Comparison of ENCODE assay signal across 17 cellular contexts in genomic region chr2:47566207-47566858, GRCh38. TPM values are rescaled to one million over a fixed set of nuclear protein-coding genes. Genes with fewer than 3 reads are reported as not detected.
DNase-seq lines count a peak whose midpoint lies in the region; FAIRE-seq and TF ChIP-seq lines count a peak whose summit lies in the region.
"Had no signal": no experiment of that assay in that cellular context is flagged by ENCODE, and none has a peak within 500 bp of the region (broad histone marks: within the 10 kb centered on the region; RNA-seq: fewer than 3 reads in every experiment).

No MANE protein-coding gene starts in this region.

- H3K4me1 ChIP-seq in OCI-LY1 (ENCODE audit: insufficient read depth, low read length, severe bottlenecking): peaks cover 47% of the 10 kb centered on the region
- H3K4me1 ChIP-seq in OCI-LY7 (ENCODE audit: insufficient read depth, low read length, poor library complexity, severe bottlenecking): no peaks in the 10 kb centered on the region

- TF ChIP-seq EP300 in neural cell (conservative IDR thresholded peaks at IDR 0.05; ENCODE audit: poor library complexity, severe bottlenecking): no peak

- H2AFZ ChIP-seq in OCI-LY1 (ENCODE audit: low read length) (no peak overlapping the region), neural cell (ENCODE audit: low read depth, low read length) (no peak overlapping the region), OCI-LY7 (ENCODE audit: low read length) (no peak overlapping the region)

- peaks cover 47% of the 10 kb centered on the region for H3K36me3 ChIP-seq in OCI-LY1 (ENCODE audit: insufficient read depth, low read length)
- no peaks in the 10 kb centered on the region for H3K36me3 ChIP-seq in neural cell (ENCODE audit: insufficient read depth, low read length)
- no peaks in the 10 kb centered on the region for H3K36me3 ChIP-seq in OCI-LY7 (ENCODE audit: insufficient read depth, low read length)
- H3K36me3 ChIP-seq: BLaER1 treated with 17β-estradiol and CSF1 and Interleukin-3, amounts not matched to agents 10 nM and 100 nM had no signal

- H3K79me2 ChIP-seq in OCI-LY1 (ENCODE audit: insufficient read depth, low read length) (peaks cover 58% of the 10 kb centered on the region), neural cell (replicated peaks; ENCODE audit: insufficient read depth, low read length) (peaks cover 4% of the 10 kb centered on the region), OCI-LY7 (ENCODE audit: insufficient read depth, low read depth, low read length) (no peaks in the 10 kb centered on the region)

- no peaks in the 10 kb centered on the region for H3K9me3 ChIP-seq in OCI-LY1 (ENCODE audit: low read length)
- H3K9me3 ChIP-seq in neural cell (ENCODE audit: low read length): no peaks in the 10 kb centered on the region
- H3K9me3 ChIP-seq in OCI-LY7 (ENCODE audit: low read length): no peaks in the 10 kb centered on the region
- H3K9me3 ChIP-seq: BLaER1 treated with 17β-estradiol and CSF1 and Interleukin-3, amounts not matched to agents 10 nM and 100 nM had no signal

- no peak for TF ChIP-seq POLR2A in GM12892 (IDR thresholded peaks at IDR 0.05; ENCODE audit: low read depth, low read length)

- H3K9ac ChIP-seq in OCI-LY1 (ENCODE audit: low read length) (peak overlapping the region; percentile 42; the same call in 1 of the 2 replicates), neural cell (ENCODE audit: low read length) (no peak overlapping the region)
- H3K9ac ChIP-seq: BLaER1 treated with 17β-estradiol and CSF1 and Interleukin-3, amounts not matched to agents 10 nM and 100 nM had no signal

- TF ChIP-seq RAD21 in neural cell (conservative IDR thresholded peaks at IDR 0.05): no peak

- no peak for DNase-seq in D721Med (ENCODE audit: insufficient read length, low spot score)
- DNase-seq in GM12892 (ENCODE audit: insufficient read length): no peak
- no peak for DNase-seq in posterior cingulate gyrus
- no peak for DNase-seq in activated CD4-positive, alpha-beta T cell treated with anti-CD3 and anti-CD28 coated beads for 48 hours
- DNase-seq in OCI-LY7 (ENCODE audit: low spot score): no peak
- DNase-seq in NCI-H510A (lab: John Stamatoyannopoulos, UW): no peak
- DNase-seq: ACHN; CD4-positive, CD25-positive, alpha-beta regulatory T cell; DMS79; EL; HCEC 1CT had no signal

- H3K9me2 ChIP-seq in OCI-LY1 (ENCODE audit: low read depth, low read length) (no peaks in the 10 kb centered on the region), neural cell (ENCODE audit: insufficient read depth, low read length) (no peaks in the 10 kb centered on the region), OCI-LY7 (ENCODE audit: insufficient read depth, low read length) (no peaks in the 10 kb centered on the region)

- H3K27ac ChIP-seq in OCI-LY1 (ENCODE audit: low read depth, low read length, poor library complexity, severe bottlenecking): peak overlapping the region; percentile 30
- H3K27ac ChIP-seq in neural cell (ENCODE audit: low read length): no peak overlapping the region
- no peak overlapping the region for H3K27ac ChIP-seq in OCI-LY7 (ENCODE audit: low read depth, low read length, poor library complexity, severe bottlenecking)
- H3K27ac ChIP-seq: BLaER1 treated with 17β-estradiol and CSF1 and Interleukin-3, amounts not matched to agents 10 nM and 100 nM had no signal

- H3K4me2 ChIP-seq in OCI-LY1 (ENCODE audit: low read length): peak overlapping the region; percentile 100
- H3K4me2 ChIP-seq in neural cell (ENCODE audit: low read length): no peak overlapping the region
- no peak overlapping the region; the same call in 1 of the 2 replicates for H3K4me2 ChIP-seq in OCI-LY7 (ENCODE audit: low read length)
- H3K4me2 ChIP-seq: BLaER1 treated with 17β-estradiol and CSF1 and Interleukin-3, amounts not matched to agents 10 nM and 100 nM had no signal

- POLR2A ChIA-PET in OCI-LY7 (lab: Charles Lee): interaction anchor here (1.4 kb wide), 1 partner anchor 11 kb away, joined by 5 read pairs; no protein-coding TSS in a partner anchor

- peak; percentile 56 for FAIRE-seq in D721Med (lab: Jason Lieb, UNC)
- peak; percentile 24 for FAIRE-seq in GM12892 (lab: Jason Lieb, UNC)
- FAIRE-seq: G401.6 had no signal

- BruUV-seq in OCI-LY7 (replicated peaks; lab: Mats Ljungman, UMichigan): no TSS peak

- peak overlapping the region; percentile 87 for H3K4me3 ChIP-seq in OCI-LY1 (ENCODE audit: low read depth, low read length, poor library complexity, severe bottlenecking)
- peak overlapping the region; percentile 83 for H3K4me3 ChIP-seq in neural cell (ENCODE audit: low read length)
- H3K4me3 ChIP-seq in OCI-LY7 (ENCODE audit: low read depth, low read length, poor library complexity, severe bottlenecking): no peak overlapping the region
- H3K4me3 ChIP-seq: BLaER1 treated with 17β-estradiol and CSF1 and Interleukin-3, amounts not matched to agents 10 nM and 100 nM had no signal

- no peaks in the 10 kb centered on the region for H3K27me3 ChIP-seq in OCI-LY1 (ENCODE audit: insufficient read depth, low read length)
- peaks cover 31% of the 10 kb centered on the region for H3K27me3 ChIP-seq in neural cell (ENCODE audit: insufficient read depth, low read depth, low read length)

- TF ChIP-seq CTCF in D721Med (IDR thresholded peaks at IDR 0.05; ENCODE audit: insufficient read depth, missing control alignments): no peak
- no peak for TF ChIP-seq CTCF in OCI-LY1 (IDR thresholded peaks at IDR 0.05; ENCODE audit: low read length)
- TF ChIP-seq CTCF in neural cell (IDR thresholded peaks at IDR 0.05; ENCODE audit: poor library complexity, severe bottlenecking): no peak
- no peak for TF ChIP-seq CTCF in OCI-LY7 (conservative IDR thresholded peaks at IDR 0.05; ENCODE audit: low read length)

- H4K20me1 ChIP-seq in OCI-LY1 (ENCODE audit: insufficient read depth, low read length) (no peaks in the 10 kb centered on the region), neural cell (ENCODE audit: insufficient read depth) (no peaks in the 10 kb centered on the region), OCI-LY7 (ENCODE audit: insufficient read depth, low read length) (no peaks in the 10 kb centered on the region)

- intact Hi-C loops in posterior cingulate gyrus (cut with DNase I): no loop called here
- intact Hi-C loops in OCI-LY7 (cut with micrococcal nuclease; ENCODE audit: unreplicated experiment): no loop called here

- CTCF ChIA-PET in OCI-LY7 (lab: Charles Lee; ENCODE audit: unreplicated experiment): no interaction called here

- no peaks in the 10 kb centered on the region for H3F3A ChIP-seq in OCI-LY1 (ENCODE audit: insufficient read depth, low read length)
- no peaks in the 10 kb centered on the region for H3F3A ChIP-seq in neural cell (ENCODE audit: insufficient read depth, low read length, poor library complexity, severe bottlenecking)

TF ChIP-seq in neural cell, 6 proteins besides CTCF, POLR2A, EP300 and RAD21:
- TF ChIP-seq TAF1 (IDR thresholded peaks at IDR 0.05; ENCODE audit: low read depth) (no peak), POLR2AphosphoS5 (IDR thresholded peaks at IDR 0.05) (no peak)

RNA-seq across cellular contexts. Expression of gene KCNK12, which starts 4.5 kb away (rescaled TPM):
- 0.13 TPM for polyA plus RNA-seq in GM12892 (2012; ENCODE audit: missing spikeins)
- 4.1 and 4.6 TPM in 2 replicates for polyA plus RNA-seq in neural cell
- 8.9 and 9.0 TPM in 2 replicates for polyA minus RNA-seq in neural cell
- total RNA-seq in OCI-LY7 (2014; rRNA removed; shearing (Covaris generic)): 2.1 and 3.8 TPM in 2 replicates
- 3.6 and 4.1 TPM in 2 replicates for total RNA-seq in OCI-LY7 (2022)
- total RNA-seq: A172, H4 had no signal
